ENCODE assay signal across 17 cellular contexts in genomic region chr10:131147301-131147975, GRCh38.
"Had no signal": no experiment of that assay in that cellular context is flagged by ENCODE, and none has a peak within 500 bp of the region (broad histone marks: within the 10 kb centered on the region; RNA-seq: fewer than 3 reads in every experiment).

No MANE protein-coding gene starts in this region.

- H3K9me3 ChIP-seq: colonic mucosa, pancreas, psoas muscle had no signal

- H3K4me3 Mint-ChIP-seq: natural killer cell, neural progenitor cell had no signal

- H3K27me3 ChIP-seq: colonic mucosa, foreskin keratinocyte, neural progenitor cell, pancreas, tibial nerve had no signal

- H3K4me3 ChIP-seq: colonic mucosa, hepatocyte, mucosa of descending colon, neural progenitor cell, pancreas, psoas muscle, tibial nerve had no signal

- H3K27ac Mint-ChIP-seq: natural killer cell, neural progenitor cell had no signal

- H3K9me3 Mint-ChIP-seq: natural killer cell had no signal

- H3K27ac ChIP-seq: colonic mucosa, foreskin keratinocyte, hepatocyte, neural progenitor cell, pancreas, psoas muscle, tibial nerve had no signal

- H3K4me1 ChIP-seq: colonic mucosa, foreskin keratinocyte, pancreas, psoas muscle had no signal

- H3K36me3 ChIP-seq: colonic mucosa, neural progenitor cell, pancreas, tibial nerve had no signal

- H3K36me3 Mint-ChIP-seq: natural killer cell had no signal

- H3K4me1 Mint-ChIP-seq: natural killer cell had no signal

- DNase-seq: cerebellar nuclear complex; colonic mucosa; dermis blood vessel endothelial cell; erythroblast; foreskin keratinocyte; left colon; mucosa of descending colon; natural killer cell; occipital lobe; psoas muscle; small intestine; stimulated activated CD4-positive, alpha-beta T cell treated with anti-CD3 and anti-CD28 coated beads, Interleukin-2, amount 100 ng/mL, for 48 hours; stimulated activated naive CD4-positive, alpha-beta T cell treated with Interleukin-2 at 50 U/mL for 16 hours had no signal
